9 cellular contexts compared by ENCODE assay signal in genomic region chr3:63970596-63971468, GRCh38.
DNase-seq lines count a peak whose midpoint lies in the region; ATAC-seq and TF ChIP-seq lines count a peak whose summit lies in the region.
"Had no signal": no experiment of that assay in that cellular context is flagged by ENCODE, and none has a peak within 500 bp of the region (broad histone marks: within the 10 kb centered on the region; RNA-seq: fewer than 3 reads in every experiment).

No MANE protein-coding gene starts in this region.

- peaks cover 61% of the 10 kb centered on the region for H3K4me1 Mint-ChIP-seq in nephron

- H3K4me3 ChIP-seq in AG10803 (ENCODE audit: low read length) = no peak overlapping the region

- DNase-seq in AG10803 (ENCODE audit: low read depth) (peak; percentile 31), NCI-H2227 (lab: John Stamatoyannopoulos, UW; ENCODE audit: unreplicated experiment) (peak; percentile 15), erythroblast (lab: John Stamatoyannopoulos, UW) (peak; percentile 21 to 30), HuH-7.5 (ENCODE audit: low spot score) (no peak)
- DNase-seq in activated CD8-positive, alpha-beta memory T cell treated with anti-CD3 and anti-CD28 coated beads, Interleukin-2, amount 50 U/mL, for 4 hours = no peak
- DNase-seq: kidney glomerular epithelial cell had no signal

- peak overlapping the region; percentile 72 to 89 (median 84) for H3K27ac Mint-ChIP-seq in nephron

- no peaks in the 10 kb centered on the region for H3K9me3 Mint-ChIP-seq in nephron

- no peak for TF ChIP-seq POLR2A in erythroblast (IDR thresholded peaks at IDR 0.05; ENCODE audit: low read length)

- H3K36me3 Mint-ChIP-seq in nephron (ENCODE audit: low read depth) = peaks cover 9% of the 10 kb centered on the region

- no peaks in the 10 kb centered on the region for H3K27me3 Mint-ChIP-seq in nephron (ENCODE audit: low read depth)

- ATAC-seq in HG02884 (IDR thresholded peaks at IDR 0.05; ENCODE audit: unreplicated experiment) (no peak), HG03196 (IDR thresholded peaks at IDR 0.05; ENCODE audit: unreplicated experiment) (no peak)

- H3K4me3 Mint-ChIP-seq in nephron = peak overlapping the region; percentile 6 to 46 (median 30)

- no peak for TF ChIP-seq CTCF in AG10803 (conservative IDR thresholded peaks at IDR 0.05; ENCODE audit: low read length)
- TF ChIP-seq CTCF in nephron (IDR thresholded peaks at IDR 0.05; ENCODE audit: unreplicated experiment in 3 of 3) = no peak

Comparison
In these comparisons a context has a peak if more than half of its experiments do, and no peak if none do; other contexts are left out.
1. DNase-seq: peak in AG10803 (single experiment), NCI-H2227 (single experiment) and erythroblast (2 of 2); none in HuH-7.5 (single experiment) and activated CD8-positive, alpha-beta memory T cell treated with anti-CD3 and anti-CD28 coated beads, Interleukin-2, amount 50 U/mL, for 4 hours (single experiment).